Comparison of ENCODE assay signal across 21 cellular contexts in genomic region chr2:25375371-25375988, GRCh38. TPM values are rescaled to one million over a fixed set of nuclear protein-coding genes. Genes with fewer than 3 reads are reported as not detected.
DNase-seq lines count a peak whose midpoint lies in the region; ATAC-seq and TF ChIP-seq lines count a peak whose summit lies in the region.
"Had no signal": no experiment of that assay in that cellular context is flagged by ENCODE, and none has a peak within 500 bp of the region (broad histone marks: within the 10 kb centered on the region; RNA-seq: fewer than 3 reads in every experiment).

No MANE protein-coding gene starts in this region.

- H3K9ac ChIP-seq in BLaER1 treated with 17β-estradiol and CSF1 and Interleukin-3, amounts not matched to agents 10 nM and 100 nM = no peak overlapping the region

- peak overlapping the region in 8 of 11 experiments; percentile 77 to 97 (median 90); a peak in 11 of 22 replicates for H3K4me2 ChIP-seq in BLaER1 treated with 17β-estradiol and CSF1 and Interleukin-3, amounts not matched to agents 10 nM and 100 nM

- no peak for TF ChIP-seq POLR2A in esophagus squamous epithelium (IDR thresholded peaks at IDR 0.05)

- H3K4me3 ChIP-seq in BLaER1 treated with 17β-estradiol and CSF1 and Interleukin-3, amounts not matched to agents 10 nM and 100 nM = no peak overlapping the region
- H3K4me3 ChIP-seq in esophagus squamous epithelium = no peak overlapping the region
- H3K4me3 ChIP-seq: coronary artery, thyroid gland had no signal

- no peak for TF ChIP-seq CTCF in esophagus squamous epithelium (IDR thresholded peaks at IDR 0.05)

- no peaks in the 10 kb centered on the region for H3K27me3 ChIP-seq in BLaER1 treated with 17β-estradiol and CSF1 and Interleukin-3, amounts not matched to agents 10 nM and 100 nM
- H3K27me3 ChIP-seq in esophagus squamous epithelium = no peaks in the 10 kb centered on the region
- H3K27me3 ChIP-seq: thyroid gland had no signal

- DNase-seq in G401 (ENCODE audit: low spot score) = peak; percentile 38
- peak; percentile 34 for DNase-seq in sciatic nerve (ENCODE audit: low spot score)
- no peak for DNase-seq in esophagus squamous epithelium (lab: John Stamatoyannopoulos, UW)
- no peak for DNase-seq in D341Med (ENCODE audit: low spot score)
- DNase-seq: activated CD4-positive, alpha-beta T cell treated with anti-CD3 and anti-CD28 coated beads, Interleukin-2, amount 50 U/mL, for 1 hour; activated T-cell treated with anti-CD3 and anti-CD28 coated beads for 4 hours; CD4-positive, alpha-beta memory T cell; HFFc6; KBM-7; left ventricle myocardium inferior; naive B cell; NCI-H524 treated with DMSO at 0.1 percent for 48 hours; NK-92 treated with Interleukin-12 subunit alpha and Interleukin-12 subunit beta, amount 100 ng/mL, for 24 hours; occipital lobe; stimulated activated CD4-positive, alpha-beta T cell treated with anti-CD3 and anti-CD28 coated beads, Interleukin-4, amount 100 ng/mL, for 1 hour; stimulated activated naive CD8-positive, alpha-beta T cell treated with anti-CD3 and anti-CD28 coated beads, Interleukin-15, Interleukin-2, amounts not matched to agents 100 U/mL and 50 U/mL, for 24 hours; thyroid gland had no signal

- intact Hi-C loops in sciatic nerve (cut with DNase I) (no loop called here), esophagus squamous epithelium (cut with DNase I) (no loop called here)

- 80 to 91% methylated on average over 4 to 14 of the region's 17 CpGs for WGBS in esophagus squamous epithelium, 2 donors

- H3K9me3 ChIP-seq in BLaER1 treated with 17β-estradiol and CSF1 and Interleukin-3, amounts not matched to agents 10 nM and 100 nM (replicated peaks in 1 of 11) = peaks cover 0 to 17% (median 10%) of the 10 kb centered on the region in 11 experiments; a peak in 13 of 22 replicates
- H3K9me3 ChIP-seq in esophagus squamous epithelium = no peaks in the 10 kb centered on the region
- H3K9me3 ChIP-seq: left ventricle myocardium inferior, thyroid gland had no signal

- no peak for ATAC-seq in sciatic nerve
- ATAC-seq in GM21447 (IDR thresholded peaks at IDR 0.05; ENCODE audit: unreplicated experiment) = no peak
- ATAC-seq: stimulated activated naive CD8-positive, alpha-beta T cell treated with anti-CD3 and anti-CD28 coated beads, Interleukin-15, Interleukin-2, amounts not matched to agents 100 U/mL and 50 U/mL, for 24 hours had no signal

- H4K20me1 ChIP-seq in BLaER1 treated with 17β-estradiol and CSF1 and Interleukin-3, amounts not matched to agents 10 nM and 100 nM = no peaks in the 10 kb centered on the region; a peak in 2 of 22 replicates

- no peaks in the 10 kb centered on the region for H3K36me3 ChIP-seq in BLaER1 treated with 17β-estradiol and CSF1 and Interleukin-3, amounts not matched to agents 10 nM and 100 nM
- H3K36me3 ChIP-seq in esophagus squamous epithelium = no peaks in the 10 kb centered on the region
- H3K36me3 ChIP-seq: left ventricle myocardium inferior, thyroid gland had no signal

- in situ Hi-C loops in G401 (cut with HindIII; ENCODE audit: low sequenced_read_pairs) = no loop called here

- peaks cover 38 to 74% (median 61%) of the 10 kb centered on the region in 10 experiments for H3K4me1 ChIP-seq in BLaER1 treated with 17β-estradiol and CSF1 and Interleukin-3, amounts not matched to agents 10 nM and 100 nM
- H3K4me1 ChIP-seq in esophagus squamous epithelium = peaks cover 17 to 56% (median 25%) of the 10 kb centered on the region in 3 donors

- no peak overlapping the region for H3K27ac ChIP-seq in BLaER1 treated with 17β-estradiol and CSF1 and Interleukin-3, amounts not matched to agents 10 nM and 100 nM
- H3K27ac ChIP-seq in angular gyrus (ENCODE audit: low read depth, low read length) (peak overlapping the region; percentile 79), esophagus squamous epithelium (no peak overlapping the region)
- H3K27ac ChIP-seq: coronary artery, left ventricle myocardium inferior, thyroid gland had no signal

RNA-seq across cellular contexts. Expression of gene DNMT3A, which starts 33.8 kb away (rescaled TPM):
- 11.5 and 11.8 TPM in 2 replicates for total RNA-seq in G401 (2014; rRNA removed; shearing (Covaris generic))
- total RNA-seq in sciatic nerve (35.0 TPM), esophagus squamous epithelium (10 to 100 TPM in 1 of 4 donors, 1 to 10 TPM in 3; 4.1 to 13.6 (median 8.2) TPM)

Comparison
In these comparisons a context has a peak if more than half of its experiments do, and no peak if none do; other contexts are left out.
1. DNase-seq: peak in G401 (single experiment) and sciatic nerve (single experiment); none in esophagus squamous epithelium (single experiment) and D341Med (single experiment).